1 cellular context compared by ENCODE assay signal in the genomic region with DNA sequence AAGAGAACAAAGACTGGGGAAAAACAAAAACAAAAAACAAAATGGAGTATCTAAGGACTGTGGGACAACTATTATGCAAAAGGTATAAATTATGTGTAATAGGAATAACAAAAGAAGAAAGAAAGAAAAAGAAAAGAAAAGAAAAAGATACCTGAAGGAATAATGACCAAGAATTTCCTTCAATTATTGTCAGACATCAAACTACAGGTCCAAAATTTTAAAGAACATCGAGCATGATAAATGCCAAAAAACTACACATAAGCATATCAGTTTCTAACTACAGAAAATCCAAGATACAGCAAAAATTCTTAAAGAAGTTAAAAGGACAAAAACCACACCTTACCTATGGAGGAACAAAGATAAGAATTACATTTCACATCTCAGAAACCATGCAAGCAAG.
TF ChIP-seq lines count a peak whose summit lies in the region.

No MANE protein-coding gene starts in this region.

TF ChIP-seq in GM23338, 12 proteins besides CTCF, POLR2A, EP300 and RAD21 (continued from another document):
- TF ChIP-seq JUNB (IDR thresholded peaks at IDR 0.05; ENCODE audit: unreplicated experiment) (no peak), ZNF331 (CRISPR knock-in tag; IDR thresholded peaks at IDR 0.05; ENCODE audit: low read depth) (no peak)
